ENCODE assay signal across 1 cellular context in the genomic region with DNA sequence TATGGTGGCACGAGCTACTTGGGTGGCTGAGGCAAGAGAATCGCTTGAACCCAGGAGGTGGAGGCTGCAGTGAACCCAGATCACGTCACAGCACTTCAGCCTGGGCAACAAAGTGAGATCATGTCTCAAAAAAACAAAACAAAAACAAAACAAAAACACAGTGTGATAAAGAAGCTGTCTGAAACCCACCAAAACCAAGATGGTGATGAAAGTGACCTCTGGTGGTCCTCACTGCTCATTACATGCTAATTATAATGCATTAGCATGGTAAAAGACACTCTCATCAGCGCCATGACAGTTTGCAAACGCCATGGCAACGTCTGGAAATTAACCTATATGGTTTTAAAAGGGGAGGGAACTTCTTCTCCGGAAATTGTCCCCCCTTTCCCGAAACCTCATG.
TF ChIP-seq lines count a peak whose summit lies in the region.

No MANE protein-coding gene starts in this region.

TF ChIP-seq in GM23338, 12 proteins besides CTCF, POLR2A, EP300 and RAD21 (continued from another document):
- TF ChIP-seq, protein P1, sequence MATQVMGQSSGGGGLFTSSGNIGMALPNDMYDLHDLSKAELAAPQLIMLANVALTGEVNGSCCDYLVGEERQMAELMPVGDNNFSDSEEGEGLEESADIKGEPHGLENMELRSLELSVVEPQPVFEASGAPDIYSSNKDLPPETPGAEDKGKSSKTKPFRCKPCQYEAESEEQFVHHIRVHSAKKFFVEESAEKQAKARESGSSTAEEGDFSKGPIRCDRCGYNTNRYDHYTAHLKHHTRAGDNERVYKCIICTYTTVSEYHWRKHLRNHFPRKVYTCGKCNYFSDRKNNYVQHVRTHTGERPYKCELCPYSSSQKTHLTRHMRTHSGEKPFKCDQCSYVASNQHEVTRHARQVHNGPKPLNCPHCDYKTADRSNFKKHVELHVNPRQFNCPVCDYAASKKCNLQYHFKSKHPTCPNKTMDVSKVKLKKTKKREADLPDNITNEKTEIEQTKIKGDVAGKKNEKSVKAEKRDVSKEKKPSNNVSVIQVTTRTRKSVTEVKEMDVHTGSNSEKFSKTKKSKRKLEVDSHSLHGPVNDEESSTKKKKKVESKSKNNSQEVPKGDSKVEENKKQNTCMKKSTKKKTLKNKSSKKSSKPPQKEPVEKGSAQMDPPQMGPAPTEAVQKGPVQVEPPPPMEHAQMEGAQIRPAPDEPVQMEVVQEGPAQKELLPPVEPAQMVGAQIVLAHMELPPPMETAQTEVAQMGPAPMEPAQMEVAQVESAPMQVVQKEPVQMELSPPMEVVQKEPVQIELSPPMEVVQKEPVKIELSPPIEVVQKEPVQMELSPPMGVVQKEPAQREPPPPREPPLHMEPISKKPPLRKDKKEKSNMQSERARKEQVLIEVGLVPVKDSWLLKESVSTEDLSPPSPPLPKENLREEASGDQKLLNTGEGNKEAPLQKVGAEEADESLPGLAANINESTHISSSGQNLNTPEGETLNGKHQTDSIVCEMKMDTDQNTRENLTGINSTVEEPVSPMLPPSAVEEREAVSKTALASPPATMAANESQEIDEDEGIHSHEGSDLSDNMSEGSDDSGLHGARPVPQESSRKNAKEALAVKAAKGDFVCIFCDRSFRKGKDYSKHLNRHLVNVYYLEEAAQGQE (IDR thresholded peaks at IDR 0.05; ENCODE audit: unreplicated experiment), result no peak
- TF ChIP-seq CREB1 (CRISPR knock-in tag; IDR thresholded peaks at IDR 0.05; ENCODE audit: low read depth), result no peak
